ENCODE assay signal across 8 cellular contexts in the genomic region with DNA sequence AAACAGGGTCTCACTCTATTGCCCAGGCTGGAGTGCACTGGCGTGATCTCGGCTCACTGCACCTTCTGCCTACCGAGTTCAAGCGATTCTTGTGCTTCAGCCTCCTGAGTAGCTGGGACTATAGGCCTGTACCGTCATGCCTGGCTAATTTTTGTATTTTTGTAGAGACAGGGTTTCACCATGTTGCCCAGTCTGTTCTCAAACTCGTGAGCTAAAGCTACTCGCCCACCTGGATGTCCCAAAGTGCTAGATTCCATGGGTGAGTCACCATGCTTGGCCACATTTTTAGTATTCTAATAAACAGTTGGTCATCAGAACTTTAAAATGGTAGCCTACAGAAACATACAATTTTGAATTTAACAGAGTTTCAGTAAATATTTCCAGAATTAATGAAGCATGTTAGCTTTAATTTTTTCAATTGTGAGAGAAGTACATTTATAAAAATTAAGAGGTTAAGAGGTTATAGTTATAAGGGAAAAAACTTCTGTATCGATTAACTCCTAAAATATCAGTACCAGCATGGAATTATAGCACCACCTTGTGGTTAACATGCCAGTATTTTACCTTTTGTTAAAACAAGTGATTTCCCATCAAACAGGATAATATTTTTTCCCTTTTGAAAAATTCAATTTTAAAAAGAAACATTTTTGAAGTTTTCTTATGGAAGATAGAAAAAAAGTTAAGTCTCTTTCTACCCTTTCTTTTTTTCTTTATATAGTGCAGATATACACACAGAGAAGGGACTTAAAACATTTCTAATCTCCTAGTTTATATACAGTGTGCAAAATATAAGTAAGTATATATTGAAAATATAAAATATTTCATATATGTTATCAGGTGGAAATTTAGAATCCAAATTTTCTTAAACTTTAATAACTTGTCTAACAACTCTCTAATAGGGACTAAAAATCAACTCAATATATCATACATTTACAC. TPM values are rescaled to one million over a fixed set of nuclear protein-coding genes. Genes with fewer than 3 reads are reported as not detected.
A peak's percentile ranks its signal among the peaks of the same experiment; 100 is the strongest.
DNase-seq lines count a peak whose midpoint lies in the region; ATAC-seq and TF ChIP-seq lines count a peak whose summit lies in the region.

No MANE protein-coding gene starts in this region.

- no peak overlapping the region for H3K4me3 Mint-ChIP-seq in CD8-positive, alpha-beta T cell
- H3K4me3 Mint-ChIP-seq in progenitor cell of endocrine pancreas (ENCODE audit: low read depth): no peak overlapping the region

- intact Hi-C loops in CD8-positive, alpha-beta T cell (cut with DNase I, micrococcal nuclease): loop anchor here (1.0 to 2.0 kb wide), 2 partner anchors 97 to 900 kb away; no protein-coding TSS in a partner anchor

- H3K4me1 ChIP-seq in CD8-positive, alpha-beta T cell (ENCODE audit: insufficient read depth, low read length): no peaks in the 10 kb centered on the region

- peak; percentile 84 for TF ChIP-seq CTCF in CD8-positive, alpha-beta T cell (IDR thresholded peaks at IDR 0.05)
- peak; percentile 84 for TF ChIP-seq CTCF in progenitor cell of endocrine pancreas (IDR thresholded peaks at IDR 0.05; ENCODE audit: unreplicated experiment)

- no peaks in the 10 kb centered on the region for H3K4me1 Mint-ChIP-seq in CD8-positive, alpha-beta T cell (ENCODE audit: low read depth)
- H3K4me1 Mint-ChIP-seq in progenitor cell of endocrine pancreas (ENCODE audit: low read depth): peaks cover 4% of the 10 kb centered on the region

- H3K27ac Mint-ChIP-seq in CD8-positive, alpha-beta T cell: no peak overlapping the region
- no peak overlapping the region for H3K27ac Mint-ChIP-seq in progenitor cell of endocrine pancreas

- ATAC-seq in CD8-positive, alpha-beta T cell: no peak
- ATAC-seq in GM19395 (IDR thresholded peaks at IDR 0.05; ENCODE audit: unreplicated experiment): peak; percentile 59
- ATAC-seq in GM19455 (IDR thresholded peaks at IDR 0.05; ENCODE audit: unreplicated experiment): no peak

- H3K9me3 ChIP-seq in CD8-positive, alpha-beta T cell (ENCODE audit: low read length): no peaks in the 10 kb centered on the region

- no peaks in the 10 kb centered on the region for H3K27me3 ChIP-seq in CD8-positive, alpha-beta T cell (ENCODE audit: insufficient read depth, low read length)

- H3K4me3 ChIP-seq in CD8-positive, alpha-beta T cell (ENCODE audit: low read depth, low read length): no peak overlapping the region

- CTCF ChIA-PET in CD8-positive, alpha-beta T cell (lab: Charles Lee): interaction anchor here (0.5 to 3.0 kb wide), 12 partner anchors 16 to 1106 kb away, joined by 3 to 15 read pairs (median 4); a partner anchor contains a TSS

- H3K36me3 Mint-ChIP-seq in CD8-positive, alpha-beta T cell: peaks cover 32% of the 10 kb centered on the region
- peaks cover 2% of the 10 kb centered on the region for H3K36me3 Mint-ChIP-seq in progenitor cell of endocrine pancreas (ENCODE audit: insufficient read depth)

- POLR2A ChIA-PET in CD8-positive, alpha-beta T cell (lab: Charles Lee): no interaction called here

- H3K36me3 ChIP-seq in CD8-positive, alpha-beta T cell (ENCODE audit: insufficient read depth, low read length): no peaks in the 10 kb centered on the region

- TF ChIP-seq POLR2A in erythroblast (IDR thresholded peaks at IDR 0.05; ENCODE audit: low read length): no peak

- H3K27ac ChIP-seq in CD8-positive, alpha-beta T cell (ENCODE audit: low read depth, low read length): no peak overlapping the region

- H3K9me3 Mint-ChIP-seq in CD8-positive, alpha-beta T cell: no peaks in the 10 kb centered on the region
- H3K9me3 Mint-ChIP-seq in progenitor cell of endocrine pancreas (ENCODE audit: low read depth): no peaks in the 10 kb centered on the region

- no peaks in the 10 kb centered on the region for H3K27me3 Mint-ChIP-seq in CD8-positive, alpha-beta T cell (ENCODE audit: low read depth)
- H3K27me3 Mint-ChIP-seq in progenitor cell of endocrine pancreas: peaks cover 3% of the 10 kb centered on the region

- DNase-seq in CD8-positive, alpha-beta T cell: no peak
- DNase-seq in NCI-H748 treated with DMSO at 0.1 percent for 48 hours (lab: John Stamatoyannopoulos, UW): peak; percentile 2
- DNase-seq in erythroblast (lab: John Stamatoyannopoulos, UW): peak; percentile 59 to 74
- no peak for DNase-seq in progenitor cell of endocrine pancreas (ENCODE audit: low spot score, unreplicated experiment)
- no peak for DNase-seq in NK-92 (lab: John Stamatoyannopoulos, UW; ENCODE audit: unreplicated experiment)
- no peak for DNase-seq in stimulated activated CD4-positive, alpha-beta T cell treated with anti-CD3 and anti-CD28 coated beads, Interleukin-1b, Interleukin-23, amount 100 ng/mL, for 48 hours

RNA-seq across cellular contexts. Expression of a gene that starts 35.4 kb away (rescaled TPM):
- 10 to 100 TPM; 11.9 to 12.1 TPM for total RNA-seq in CD8-positive, alpha-beta T cell
- total RNA-seq in progenitor cell of endocrine pancreas: 15.8 and 16.1 TPM in 2 replicates

RNA-seq across cellular contexts. Expression of a gene that starts 35.6 kb away (rescaled TPM):
- total RNA-seq in CD8-positive, alpha-beta T cell: 10 to 100 TPM; 17.8 to 19.3 TPM
- total RNA-seq in progenitor cell of endocrine pancreas: 10.0 and 12.8 TPM in 2 replicates

Comparison
In these comparisons a context has a peak if more than half of its experiments do, and no peak if none do; other contexts are left out.
1. DNase-seq: peak in NCI-H748 treated with DMSO at 0.1 percent for 48 hours (single experiment) and erythroblast (2 of 2); none in CD8-positive, alpha-beta T cell (0 of 7), progenitor cell of endocrine pancreas (single experiment), NK-92 (single experiment) and stimulated activated CD4-positive, alpha-beta T cell treated with anti-CD3 and anti-CD28 coated beads, Interleukin-1b, Interleukin-23, amount 100 ng/mL, for 48 hours (single experiment).